Comparison of ENCODE assay signal across 2 cellular contexts in genomic region chr7:134562136-134562535, GRCh38.
A peak's percentile ranks its signal among the peaks of the same experiment; 100 is the strongest.
TF ChIP-seq lines count a peak whose summit lies in the region.

No MANE protein-coding gene starts in this region.

TF ChIP-seq in A549, 52 proteins besides CTCF, POLR2A, EP300 and RAD21:
- TF ChIP-seq HOXB13 (CRISPR knock-in tag; IDR thresholded peaks at IDR 0.05; ENCODE audit: low read depth) = 0 out of 2 replicates have a peak, but pooled peaks have one; percentile 23
- peak; percentile 96 for TF ChIP-seq MAFK (IDR thresholded peaks at IDR 0.05; ENCODE audit: partially characterized antibody)
- 0 out of 2 replicates have a peak, but pooled peaks have one; percentile 13 for TF ChIP-seq TP53 (CRISPR knock-in tag; IDR thresholded peaks at IDR 0.05)
- no peak for TF ChIP-seq CHD4 (IDR thresholded peaks at IDR 0.05; ENCODE audit: borderline replicate concordance)
TF ChIP-seq in A549: peak in this region for 3.

TF ChIP-seq in GM23338, 12 proteins besides CTCF, POLR2A, EP300 and RAD21:
- TF ChIP-seq POLR2AphosphoS5 (IDR thresholded peaks at IDR 0.05; ENCODE audit: low read depth) = no peak
- no peak for TF ChIP-seq ZNF462 (CRISPR knock-in tag; IDR thresholded peaks at IDR 0.05)
- TF ChIP-seq, protein P1, sequence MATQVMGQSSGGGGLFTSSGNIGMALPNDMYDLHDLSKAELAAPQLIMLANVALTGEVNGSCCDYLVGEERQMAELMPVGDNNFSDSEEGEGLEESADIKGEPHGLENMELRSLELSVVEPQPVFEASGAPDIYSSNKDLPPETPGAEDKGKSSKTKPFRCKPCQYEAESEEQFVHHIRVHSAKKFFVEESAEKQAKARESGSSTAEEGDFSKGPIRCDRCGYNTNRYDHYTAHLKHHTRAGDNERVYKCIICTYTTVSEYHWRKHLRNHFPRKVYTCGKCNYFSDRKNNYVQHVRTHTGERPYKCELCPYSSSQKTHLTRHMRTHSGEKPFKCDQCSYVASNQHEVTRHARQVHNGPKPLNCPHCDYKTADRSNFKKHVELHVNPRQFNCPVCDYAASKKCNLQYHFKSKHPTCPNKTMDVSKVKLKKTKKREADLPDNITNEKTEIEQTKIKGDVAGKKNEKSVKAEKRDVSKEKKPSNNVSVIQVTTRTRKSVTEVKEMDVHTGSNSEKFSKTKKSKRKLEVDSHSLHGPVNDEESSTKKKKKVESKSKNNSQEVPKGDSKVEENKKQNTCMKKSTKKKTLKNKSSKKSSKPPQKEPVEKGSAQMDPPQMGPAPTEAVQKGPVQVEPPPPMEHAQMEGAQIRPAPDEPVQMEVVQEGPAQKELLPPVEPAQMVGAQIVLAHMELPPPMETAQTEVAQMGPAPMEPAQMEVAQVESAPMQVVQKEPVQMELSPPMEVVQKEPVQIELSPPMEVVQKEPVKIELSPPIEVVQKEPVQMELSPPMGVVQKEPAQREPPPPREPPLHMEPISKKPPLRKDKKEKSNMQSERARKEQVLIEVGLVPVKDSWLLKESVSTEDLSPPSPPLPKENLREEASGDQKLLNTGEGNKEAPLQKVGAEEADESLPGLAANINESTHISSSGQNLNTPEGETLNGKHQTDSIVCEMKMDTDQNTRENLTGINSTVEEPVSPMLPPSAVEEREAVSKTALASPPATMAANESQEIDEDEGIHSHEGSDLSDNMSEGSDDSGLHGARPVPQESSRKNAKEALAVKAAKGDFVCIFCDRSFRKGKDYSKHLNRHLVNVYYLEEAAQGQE (IDR thresholded peaks at IDR 0.05; ENCODE audit: unreplicated experiment) = no peak
- no peak for TF ChIP-seq NANOG (IDR thresholded peaks at IDR 0.05; ENCODE audit: borderline replicate concordance)
- TF ChIP-seq EZH2phosphoT487 (IDR thresholded peaks at IDR 0.05; ENCODE audit: unreplicated experiment) = no peak
- TF ChIP-seq ZNF114 (CRISPR knock-in tag; IDR thresholded peaks at IDR 0.05) = no peak
- TF ChIP-seq ETS1 (IDR thresholded peaks at IDR 0.05) = no peak
